Comparison of ENCODE assay signal across 17 cellular contexts in genomic region chr1:162279099-162279498, GRCh38.
DNase-seq lines count a peak whose midpoint lies in the region; ATAC-seq and TF ChIP-seq lines count a peak whose summit lies in the region.
"Had no signal": no experiment of that assay in that cellular context is flagged by ENCODE, and none has a peak within 500 bp of the region (broad histone marks: within the 10 kb centered on the region; RNA-seq: fewer than 3 reads in every experiment).

No MANE protein-coding gene starts in this region.

- peaks cover 17% of the 10 kb centered on the region for H3K27me3 ChIP-seq in CD4-positive, alpha-beta T cell (ENCODE audit: control insufficient read depth, insufficient read depth, low read length)
- H3K27me3 ChIP-seq: right lobe of liver had no signal

- no peak for ATAC-seq in CD4-positive, alpha-beta T cell (ENCODE audit: poor library complexity)
- no peak for ATAC-seq in T-cell (replicated peaks in 1 of 4)
- ATAC-seq: right lobe of liver had no signal

- H3K27ac ChIP-seq in CD4-positive, alpha-beta T cell (ENCODE audit: low read depth, low read length) = no peak overlapping the region
- H3K27ac ChIP-seq: right lobe of liver had no signal

- H3K27me3 Mint-ChIP-seq in CD4-positive, alpha-beta T cell = peaks cover 46% of the 10 kb centered on the region
- peaks cover 13 to 25% of the 10 kb centered on the region in 2 donors for H3K27me3 Mint-ChIP-seq in T-cell

- no peak overlapping the region for H3K4me3 Mint-ChIP-seq in CD4-positive, alpha-beta T cell
- no peak overlapping the region for H3K4me3 Mint-ChIP-seq in T-cell
- H3K4me3 Mint-ChIP-seq: dendritic cell treated with granulocyte-macrophage colony-stimulating factor and Interleukin-4, amounts not matched to agents 40 ng/mL and 50 ng/mL, for 4 days had no signal

- in situ Hi-C loops in G401 (cut with HindIII; ENCODE audit: low sequenced_read_pairs) = no loop called here

- H3K4me1 Mint-ChIP-seq in CD4-positive, alpha-beta T cell (ENCODE audit: low read depth) = no peaks in the 10 kb centered on the region
- H3K4me1 Mint-ChIP-seq in T-cell = no peaks in the 10 kb centered on the region

- intact Hi-C loops in CD4-positive, alpha-beta T cell (cut with DNase I, micrococcal nuclease) = loop anchor here in 1 of 2 experiments (5.0 to 10.0 kb wide), 2 partner anchors 222 to 484 kb away; no protein-coding TSS in a partner anchor

- no peaks in the 10 kb centered on the region for H3K9me3 Mint-ChIP-seq in CD4-positive, alpha-beta T cell
- H3K9me3 Mint-ChIP-seq in T-cell = no peaks in the 10 kb centered on the region
- H3K9me3 Mint-ChIP-seq: activated T-helper 2 cell treated with anti-CD3 and anti-CD28 coated beads, Interferon-gamma antibody, Interleukin-2, Interleukin-4, amounts not matched to agents 10 μg/mL and 5 μg/mL and 100 μg/mL, durations not matched to agents 14 hours and 24 hours and 36 hours; dendritic cell treated with granulocyte-macrophage colony-stimulating factor and Interleukin-4, amounts not matched to agents 40 ng/mL and 50 ng/mL, for 4 days had no signal

- no peak overlapping the region for H3K27ac Mint-ChIP-seq in CD4-positive, alpha-beta T cell
- no peak overlapping the region for H3K27ac Mint-ChIP-seq in T-cell
- H3K27ac Mint-ChIP-seq: activated T-helper 2 cell treated with anti-CD3 and anti-CD28 coated beads, Interferon-gamma antibody, Interleukin-2, Interleukin-4, amounts not matched to agents 10 μg/mL and 5 μg/mL and 100 μg/mL, durations not matched to agents 14 hours and 24 hours and 36 hours; dendritic cell treated with granulocyte-macrophage colony-stimulating factor and Interleukin-4, amounts not matched to agents 40 ng/mL and 50 ng/mL, for 4 days had no signal

- POLR2A ChIA-PET in CD4-positive, alpha-beta T cell (lab: Charles Lee) = no interaction called here
- POLR2A ChIA-PET in T-cell (lab: Charles Lee) = no interaction called here

- TF ChIP-seq CTCF in CD4-positive, alpha-beta T cell (IDR thresholded peaks at IDR 0.05) = no peak

- H3K36me3 Mint-ChIP-seq in CD4-positive, alpha-beta T cell (ENCODE audit: low read depth) = no peaks in the 10 kb centered on the region
- no peaks in the 10 kb centered on the region for H3K36me3 Mint-ChIP-seq in T-cell

- DNase-seq in G401 (ENCODE audit: low spot score) = peak; percentile 17
- peak; percentile 81 for DNase-seq in NCI-H1092 treated with DMSO at 0.1 percent for 48 hours (lab: John Stamatoyannopoulos, UW)
- peak; percentile 15 for DNase-seq in SK-N-DZ (ENCODE audit: low spot score)
- peak; percentile 41 for DNase-seq in islet precursor cell
- DNase-seq in CD4-positive, alpha-beta T cell = no peak
- no peak for DNase-seq in T-cell
- no peak for DNase-seq in NCI-H1694 treated with DMSO at 0.1 percent for 48 hours (lab: John Stamatoyannopoulos, UW)
- DNase-seq in stimulated activated CD4-positive, alpha-beta T cell treated with anti-CD3 and anti-CD28 coated beads, Interleukin-4, amount 100 ng/mL, for 4 hours = no peak
- DNase-seq: activated CD4-positive, alpha-beta T cell treated with anti-CD3 and anti-CD28 coated beads, Interleukin-2, amount 50 U/mL, for 1 hour; activated CD8-positive, alpha-beta memory T cell treated with anti-CD3 and anti-CD28 coated beads, Interleukin-2, amount 50 U/mL, for 4 hours; mammary epithelial cell; NCI-H1436 treated with DMSO at 0.1 percent for 48 hours; NCI-H524 treated with DMSO at 0.1 percent for 48 hours; right lobe of liver; substantia nigra had no signal

- CTCF ChIA-PET in CD4-positive, alpha-beta T cell (lab: Charles Lee) = no interaction called here
- CTCF ChIA-PET in T-cell (lab: Charles Lee) = no interaction called here

- no peaks in the 10 kb centered on the region for H3K9me3 ChIP-seq in CD4-positive, alpha-beta T cell (ENCODE audit: control insufficient read depth, low read length)
- H3K9me3 ChIP-seq: right lobe of liver had no signal

Comparison
In these comparisons a context has a peak if more than half of its experiments do, and no peak if none do; other contexts are left out.
1. DNase-seq: peak in G401 (single experiment), NCI-H1092 treated with DMSO at 0.1 percent for 48 hours (single experiment), SK-N-DZ (single experiment) and islet precursor cell (single experiment); none in CD4-positive, alpha-beta T cell (0 of 10), T-cell (0 of 34), NCI-H1694 treated with DMSO at 0.1 percent for 48 hours (single experiment) and stimulated activated CD4-positive, alpha-beta T cell treated with anti-CD3 and anti-CD28 coated beads, Interleukin-4, amount 100 ng/mL, for 4 hours (0 of 2).